In genomic region chr1:153663211-153663610, GRCh38 we compare ENCODE assay signal across 1 cellular context.
A peak's percentile ranks its signal among the peaks of the same experiment; 100 is the strongest.
TF ChIP-seq lines count a peak whose summit lies in the region.

No MANE protein-coding gene starts in this region.

TF ChIP-seq in HepG2, 621 proteins besides CTCF, POLR2A, EP300 and RAD21:
- TF ChIP-seq ZBTB33 (CRISPR knock-in tag; IDR thresholded peaks at IDR 0.05) (peak; percentile 76; the same call in 1 of the 2 replicates), IRF1 (CRISPR knock-in tag; IDR thresholded peaks at IDR 0.05; ENCODE audit: low read depth) (no peak)
